ENCODE assay signal across 10 cellular contexts in genomic region chr6:160974304-160974771, GRCh38. TPM values are rescaled to one million over a fixed set of nuclear protein-coding genes. Genes with fewer than 3 reads are reported as not detected.
DNase-seq lines count a peak whose midpoint lies in the region; ATAC-seq and TF ChIP-seq lines count a peak whose summit lies in the region.
"Had no signal": no experiment of that assay in that cellular context is flagged by ENCODE, and none has a peak within 500 bp of the region (broad histone marks: within the 10 kb centered on the region; RNA-seq: fewer than 3 reads in every experiment).

No MANE protein-coding gene starts in this region.

- H3K4me1 ChIP-seq in suprapubic skin (peaks cover 38% of the 10 kb centered on the region), SJCRH30 (peaks cover 40% of the 10 kb centered on the region)

- no peaks in the 10 kb centered on the region for H3K9me3 ChIP-seq in suprapubic skin
- no peaks in the 10 kb centered on the region for H3K9me3 ChIP-seq in SJCRH30 (replicated peaks)

- no peaks in the 10 kb centered on the region for H3K36me3 ChIP-seq in suprapubic skin
- no peaks in the 10 kb centered on the region for H3K36me3 ChIP-seq in SJCRH30

- peaks cover 10% of the 10 kb centered on the region for H3K27me3 Mint-ChIP-seq in activated naive CD4-positive, alpha-beta T cell treated with anti-CD3 and anti-CD28 coated beads, Interleukin-2, amount 10 ng/mL, durations not matched to agents 7 days and 5 days

- intact Hi-C loops in left colon (cut with DNase I, micrococcal nuclease) = no loop called here

- no peak for TF ChIP-seq EP300 in suprapubic skin (IDR thresholded peaks at IDR 0.05)

- H3K27ac ChIP-seq in suprapubic skin (peak overlapping the region; percentile 85), SJCRH30 (no peak overlapping the region)

- no peak overlapping the region for H3K27ac Mint-ChIP-seq in activated naive CD4-positive, alpha-beta T cell treated with anti-CD3 and anti-CD28 coated beads, Interleukin-2, amount 10 ng/mL, durations not matched to agents 7 days and 5 days

- no peak for TF ChIP-seq CTCF in suprapubic skin (IDR thresholded peaks at IDR 0.05)

- no peak overlapping the region for H3K4me3 Mint-ChIP-seq in activated naive CD4-positive, alpha-beta T cell treated with anti-CD3 and anti-CD28 coated beads, Interleukin-2, amount 10 ng/mL, durations not matched to agents 7 days and 5 days

- DNase-seq in HT1080 (ENCODE audit: low read depth) = peak; percentile 79
- DNase-seq in dedifferentiated amniotic fluid mesenchymal stem cell (ENCODE audit: extremely low spot score) = peak; percentile 62
- DNase-seq in left colon = peak; percentile 34 to 60
- peak; percentile 87 for DNase-seq in suprapubic skin (ENCODE audit: low spot score in 2 of 2)
- no peak for DNase-seq in SJCRH30
- DNase-seq in activated naive CD4-positive, alpha-beta T cell treated with anti-CD3 and anti-CD28 coated beads, Interleukin-2, amount 10 ng/mL, durations not matched to agents 7 days and 5 days = no peak
- DNase-seq: NCI-H2171 treated with DMSO at 0.1 percent for 48 hours, T1000 had no signal

- TF ChIP-seq POLR2A in suprapubic skin (IDR thresholded peaks at IDR 0.05) = no peak

- 42% methylated on average over 9 of the region's 9 CpGs for WGBS in suprapubic skin

- ATAC-seq in left colon (no peak), HG03439 (IDR thresholded peaks at IDR 0.05; ENCODE audit: unreplicated experiment) (no peak), GM19463 (IDR thresholded peaks at IDR 0.05; ENCODE audit: unreplicated experiment) (no peak)

- CTCF ChIA-PET in activated naive CD4-positive, alpha-beta T cell treated with anti-CD3 and anti-CD28 coated beads, Interleukin-2, amount 10 ng/mL, durations not matched to agents 7 days and 5 days (lab: Charles Lee) = no interaction called here

- H3K4me3 ChIP-seq in suprapubic skin (no peak overlapping the region), SJCRH30 (no peak overlapping the region)

- H3K36me3 Mint-ChIP-seq in activated naive CD4-positive, alpha-beta T cell treated with anti-CD3 and anti-CD28 coated beads, Interleukin-2, amount 10 ng/mL, durations not matched to agents 7 days and 5 days = no peaks in the 10 kb centered on the region

- no peaks in the 10 kb centered on the region for H3K4me1 Mint-ChIP-seq in activated naive CD4-positive, alpha-beta T cell treated with anti-CD3 and anti-CD28 coated beads, Interleukin-2, amount 10 ng/mL, durations not matched to agents 7 days and 5 days

- no peaks in the 10 kb centered on the region for H3K9me3 Mint-ChIP-seq in activated naive CD4-positive, alpha-beta T cell treated with anti-CD3 and anti-CD28 coated beads, Interleukin-2, amount 10 ng/mL, durations not matched to agents 7 days and 5 days

- H3K27me3 ChIP-seq in suprapubic skin (no peaks in the 10 kb centered on the region), SJCRH30 (no peaks in the 10 kb centered on the region)

RNA-seq across cellular contexts. Expression of gene MAP3K4, which starts 17.2 kb away (rescaled TPM):
- 21.1 and 24.5 TPM in 2 replicates for total RNA-seq in HT1080 (2014; rRNA removed; shearing (Covaris generic))
- polyA plus RNA-seq in HT1080 (2015; cell fraction: cytosol; rRNA removed) = 20.1 and 40.1 TPM in 2 replicates
- 35.6 and 44.8 TPM in 2 replicates for polyA plus RNA-seq in HT1080 (2015; cell fraction: nucleus; rRNA removed)
- total RNA-seq in left colon = 10 to 100 TPM; 40.7 to 43.2 TPM
- total RNA-seq in suprapubic skin = 10 to 100 TPM; 29.2 to 83.2 (median 45.2) TPM
- total RNA-seq in SJCRH30 (2014; rRNA removed; shearing (Covaris generic)) = 44.7 and 47.5 TPM in 2 replicates

Comparison
In these comparisons a context has a peak if more than half of its experiments do, and no peak if none do; other contexts are left out.
1. DNase-seq: peak in HT1080 (single experiment), dedifferentiated amniotic fluid mesenchymal stem cell (single experiment), left colon (2 of 2) and suprapubic skin (2 of 2); none in SJCRH30 (0 of 2) and activated naive CD4-positive, alpha-beta T cell treated with anti-CD3 and anti-CD28 coated beads, Interleukin-2, amount 10 ng/mL, durations not matched to agents 7 days and 5 days (single experiment).